ENCODE assay signal across 1 cellular context in the genomic region with DNA sequence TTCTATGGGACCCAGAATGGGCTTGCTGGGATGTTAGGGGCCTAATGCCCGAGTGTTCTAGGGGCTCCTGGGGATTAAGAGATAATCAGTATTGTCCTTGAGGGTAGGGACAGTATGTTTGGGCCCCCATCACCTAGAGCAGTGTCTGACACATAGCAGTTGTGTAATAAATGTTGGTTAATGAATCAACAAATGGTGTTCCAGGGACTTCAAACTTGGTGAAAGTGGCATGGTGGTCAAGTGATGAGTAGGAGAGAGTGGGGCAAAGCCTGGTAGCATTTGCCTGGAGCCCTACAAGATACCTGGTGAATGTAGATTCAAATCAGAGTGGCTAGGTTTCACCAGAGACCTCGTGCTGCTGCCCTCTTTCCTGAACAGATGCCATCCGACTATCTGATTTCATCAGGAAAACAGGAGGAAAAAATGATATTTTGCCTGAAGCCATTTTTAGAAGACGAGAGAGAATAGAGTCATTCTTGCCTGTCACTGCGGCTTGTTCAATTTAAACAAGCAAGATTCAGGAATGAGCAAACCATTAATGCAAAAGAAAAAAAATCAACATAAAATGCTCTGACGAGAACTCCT.
TF ChIP-seq lines count a peak whose summit lies in the region.

No MANE protein-coding gene starts in this region.

TF ChIP-seq in endothelial cell of umbilical vein, 7 proteins besides CTCF, POLR2A, EP300 and RAD21 (continued from another document):
- TF ChIP-seq MYC (IDR thresholded peaks at IDR 0.05; ENCODE audit: low read depth, low read length) (no peak), EZH2 (IDR thresholded peaks at IDR 0.05; ENCODE audit: borderline replicate concordance, low read depth, low read length, severe bottlenecking) (no peak), JUN (IDR thresholded peaks at IDR 0.05; ENCODE audit: borderline replicate concordance, insufficient read depth, insufficient read length, low read depth) (no peak), FOS (IDR thresholded peaks at IDR 0.05; ENCODE audit: borderline replicate concordance, insufficient read depth, low read length) (no peak), GATA2 (IDR thresholded peaks at IDR 0.05; ENCODE audit: insufficient read depth, insufficient read length, low read depth, low read length) (no peak)
- TF ChIP-seq, protein P1, sequence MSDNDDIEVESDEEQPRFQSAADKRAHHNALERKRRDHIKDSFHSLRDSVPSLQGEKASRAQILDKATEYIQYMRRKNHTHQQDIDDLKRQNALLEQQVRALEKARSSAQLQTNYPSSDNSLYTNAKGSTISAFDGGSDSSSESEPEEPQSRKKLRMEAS (IDR thresholded peaks at IDR 0.05; ENCODE audit: insufficient read depth, insufficient read length) = no peak
